In the genomic region with DNA sequence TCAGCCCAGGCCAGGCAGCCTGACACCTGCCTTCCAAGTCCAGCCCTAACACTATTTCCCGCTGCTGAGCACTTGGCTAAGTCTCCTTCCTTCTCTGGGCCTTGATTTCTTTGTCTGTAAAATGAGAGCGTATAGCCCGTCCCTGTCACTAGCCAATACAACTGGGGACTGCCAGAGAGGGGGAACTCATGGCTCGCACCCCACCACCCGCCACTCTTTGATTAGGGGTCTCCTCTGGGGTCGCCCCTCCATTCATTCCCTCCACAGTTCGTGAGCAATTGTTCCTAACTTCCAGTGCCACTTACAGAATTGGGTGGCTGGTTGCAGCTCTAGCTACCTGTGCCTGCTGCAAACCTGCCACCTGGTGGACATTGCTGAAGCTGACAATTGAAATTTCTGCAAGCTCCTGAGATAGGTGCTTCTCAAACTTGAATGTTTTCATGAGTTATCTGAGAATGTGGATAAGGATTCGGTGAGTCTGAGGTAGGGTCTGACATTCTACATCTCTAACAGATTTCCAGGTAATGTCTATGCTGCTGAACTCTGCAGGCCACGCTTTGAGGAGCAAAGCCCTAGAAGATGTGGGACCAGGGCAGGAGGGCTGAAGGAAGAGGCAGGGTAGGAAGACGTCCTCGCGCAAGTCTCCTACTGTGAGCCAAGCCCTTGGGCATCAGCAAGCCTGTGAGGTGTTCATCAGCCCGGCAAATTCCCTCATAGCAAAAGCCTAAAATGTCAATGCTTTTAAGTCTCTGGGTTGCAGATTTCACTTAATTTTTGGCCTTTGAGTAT, we compare ENCODE assay signal across 8 cellular contexts. TPM values are rescaled to one million over a fixed set of nuclear protein-coding genes. Genes with fewer than 3 reads are reported as not detected.
DNase-seq lines count a peak whose midpoint lies in the region; ATAC-seq lines count a peak whose summit lies in the region.

No MANE protein-coding gene starts in this region.

- H3K9me3 ChIP-seq in HAP-1: no peaks in the 10 kb centered on the region

- ATAC-seq in GM21723 (IDR thresholded peaks at IDR 0.05; ENCODE audit: unreplicated experiment): no peak

- H3K36me3 ChIP-seq in HAP-1 (replicated peaks): no peaks in the 10 kb centered on the region

- no peak overlapping the region for H3K4me3 ChIP-seq in HAP-1

- peaks cover 3% of the 10 kb centered on the region; the same call in 1 of the 2 replicates for H3K4me1 ChIP-seq in HAP-1

- DNase-seq in C1 segment of cervical spinal cord (lab: John Stamatoyannopoulos, UW) (peak in 8 of 14 donors; percentile 1 to 28 (median 2)), HAP-1 (ENCODE audit: low spot score in 2 of 2) (peak; percentile 66 to 79), NCI-H526 (lab: John Stamatoyannopoulos, UW) (peak; percentile 38 to 81), lung microvascular endothelial cell (ENCODE audit: low read depth in 2 of 2) (peak; percentile 74 to 86)
- peak; percentile 72 to 76 for DNase-seq in activated CD4-positive, alpha-beta T cell treated with anti-CD3 and anti-CD28 coated beads, Interleukin-2, amount 50 U/mL, for 48 hours
- DNase-seq in effector CD4-positive, alpha-beta T cell: peak; percentile 56
- peak; percentile 28 to 44 for DNase-seq in stimulated activated CD8-positive, alpha-beta memory T cell treated with anti-CD3 and anti-CD28 coated beads, Interleukin-2, amount 100 ng/mL, for 48 hours (ENCODE audit: low read depth in 2 of 2)

- in situ Hi-C loops in HAP-1 (cut with MboI; ENCODE audit: low sequenced_read_pairs): loop anchor here (10.0 kb wide), 2 partner anchors 61 to 119 kb away; partner anchors contain the start of genes HRCT1 and SPAAR

- no peaks in the 10 kb centered on the region for H3K27me3 ChIP-seq in HAP-1 (ENCODE audit: low read depth)

RNA-seq across cellular contexts. Expression of gene RECK, which starts 13.3 kb away (rescaled TPM):
- 17.2 and 25.0 TPM in 2 replicates for total RNA-seq in lung microvascular endothelial cell

Comparison
In these comparisons a context has a peak if more than half of its experiments do, and no peak if none do; other contexts are left out.
1. DNase-seq: peak in every context shown above with its lines; median percentile 80 in lung microvascular endothelial cell; 74 in activated CD4-positive, alpha-beta T cell treated with anti-CD3 and anti-CD28 coated beads, Interleukin-2, amount 50 U/mL, for 48 hours; 72 in HAP-1; 60 in NCI-H526; 56 in effector CD4-positive, alpha-beta T cell; 36 in stimulated activated CD8-positive, alpha-beta memory T cell treated with anti-CD3 and anti-CD28 coated beads, Interleukin-2, amount 100 ng/mL, for 48 hours; 2 in C1 segment of cervical spinal cord.